Comparison of ENCODE assay signal across 20 cellular contexts in the genomic region with DNA sequence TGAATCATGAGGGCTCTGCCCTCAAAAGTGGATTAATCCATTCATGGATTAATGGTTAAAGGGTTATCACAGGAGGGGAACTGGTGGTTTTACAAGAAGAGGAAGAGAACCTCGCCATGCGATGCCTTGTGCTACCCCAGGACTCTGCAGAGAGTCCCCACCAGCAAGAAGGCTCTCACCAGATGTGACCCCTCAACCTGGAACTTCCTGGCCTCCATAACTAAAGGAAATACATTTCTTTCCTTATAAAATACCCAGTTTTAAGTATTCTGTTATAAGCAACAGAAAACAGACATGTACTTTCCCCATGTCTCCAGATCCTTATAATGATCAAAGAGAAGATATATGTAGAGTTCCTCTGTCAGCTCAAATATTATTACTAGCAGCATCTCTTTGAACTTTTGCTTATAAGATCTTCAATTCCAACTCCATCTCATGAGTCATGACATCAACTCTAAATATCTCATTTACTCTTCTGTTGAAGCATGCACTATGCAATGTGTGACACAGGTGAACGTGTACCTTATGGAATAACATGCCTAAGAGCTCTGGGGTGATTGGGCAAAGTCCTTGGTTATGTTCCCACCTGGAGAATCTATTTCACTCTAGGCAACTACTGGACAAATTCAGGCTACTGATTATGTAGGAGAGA. TPM values are rescaled to one million over a fixed set of nuclear protein-coding genes. Genes with fewer than 3 reads are reported as not detected.
DNase-seq lines count a peak whose midpoint lies in the region; ATAC-seq and TF ChIP-seq lines count a peak whose summit lies in the region.
"Had no signal": no experiment of that assay in that cellular context is flagged by ENCODE, and none has a peak within 500 bp of the region (broad histone marks: within the 10 kb centered on the region; RNA-seq: fewer than 3 reads in every experiment).

No MANE protein-coding gene starts in this region.

- H3K36me3 ChIP-seq in heart left ventricle (no peaks in the 10 kb centered on the region), adrenal gland (replicated peaks in 1 of 2) (no peaks in the 10 kb centered on the region), left lung (no peaks in the 10 kb centered on the region), transverse colon (no peaks in the 10 kb centered on the region)
- H3K36me3 ChIP-seq: gastroesophageal sphincter, pancreas, spleen, upper lobe of left lung had no signal

- in situ Hi-C loops in transverse colon (cut with MboI; ENCODE audit: low pct_ligation_motif_present in 1 of 4, low pct_unique_long_range_greater_than_20kb in 1 of 4, low sequenced_read_pairs in 3 of 4) = no loop called here

- H3K4me3 ChIP-seq in heart left ventricle = no peak overlapping the region
- no peak overlapping the region for H3K4me3 ChIP-seq in right cardiac atrium (ENCODE audit: low read length)
- no peak overlapping the region for H3K4me3 ChIP-seq in adrenal gland
- no peak overlapping the region for H3K4me3 ChIP-seq in left lung
- H3K4me3 ChIP-seq in transverse colon = no peak overlapping the region
- H3K4me3 ChIP-seq: gastroesophageal sphincter, pancreas, spleen, upper lobe of left lung had no signal

- no peak for TF ChIP-seq POLR2A in heart left ventricle (IDR thresholded peaks at IDR 0.05)
- no peak for TF ChIP-seq POLR2A in adrenal gland (IDR thresholded peaks at IDR 0.05)
- TF ChIP-seq POLR2A in transverse colon (IDR thresholded peaks at IDR 0.05) = no peak

- WGBS in heart left ventricle, 4 donors = 91 to 95% (median 93%) methylated on average over 3 of the region's 3 CpGs
- 86% methylated on average over 3 of the region's 3 CpGs for WGBS in right cardiac atrium
- 81 to 96% (median 87%) methylated on average over 3 of the region's 3 CpGs for WGBS in adrenal gland, 4 donors
- WGBS in transverse colon (ENCODE audit: low coverage in 1 of 2), 2 donors = 71 to 82% methylated on average over 3 of the region's 3 CpGs

- intact Hi-C loops in heart left ventricle (cut with DNase I) = no loop called here
- intact Hi-C loops in right cardiac atrium (cut with DNase I) = no loop called here
- intact Hi-C loops in adrenal gland (cut with DNase I) = no loop called here
- intact Hi-C loops in left lung (cut with DNase I) = no loop called here
- intact Hi-C loops in transverse colon (cut with DNase I; ENCODE audit: low total_unique reads) = no loop called here

- H3K27ac ChIP-seq in heart left ventricle = peak overlapping the region in 7 of 12 donors; percentile 17 to 71 (median 44)
- no peak overlapping the region for H3K27ac ChIP-seq in right cardiac atrium (ENCODE audit: low read length)
- H3K27ac ChIP-seq in adrenal gland = peak overlapping the region in 4 of 5 donors; percentile 1 to 88 (median 73)
- peak overlapping the region; percentile 24 to 31 for H3K27ac ChIP-seq in left lung
- H3K27ac ChIP-seq in transverse colon = peak overlapping the region in 3 of 4 donors; percentile 43 to 75 (median 54)
- H3K27ac ChIP-seq in caudate nucleus (ENCODE audit: low read depth, low read length) = no peak overlapping the region
- H3K27ac ChIP-seq: spleen had no signal

- no peak for TF ChIP-seq EP300 in transverse colon (IDR thresholded peaks at IDR 0.05; ENCODE audit: low read depth)

- ATAC-seq in heart left ventricle (no peak), right cardiac atrium (no peak), left lung (no peak), GM19023 (IDR thresholded peaks at IDR 0.05; ENCODE audit: unreplicated experiment) (no peak)
- ATAC-seq: activated CD8-positive, alpha-beta T cell treated with anti-CD3 and anti-CD28 coated beads for 36 hours; left lobe of liver; WTC11 had no signal

- TF ChIP-seq CTCF in heart left ventricle (IDR thresholded peaks at IDR 0.05) (no peak), adrenal gland (IDR thresholded peaks at IDR 0.05) (no peak), left lung (IDR thresholded peaks at IDR 0.05) (no peak), transverse colon (IDR thresholded peaks at IDR 0.05) (no peak)

- DNase-seq in heart left ventricle (no peak), right cardiac atrium (no peak), adrenal gland (no peak), left lung (no peak), transverse colon (no peak), caudate nucleus (lab: John Stamatoyannopoulos, UW) (no peak), NCI-H2196 (lab: John Stamatoyannopoulos, UW; ENCODE audit: unreplicated experiment) (no peak)
- DNase-seq: activated CD8-positive, alpha-beta T cell treated with anti-CD3 and anti-CD28 coated beads for 36 hours; activated T-cell treated with anti-CD3 and anti-CD28 coated beads, Interleukin-2, amount 50 U/mL, for 48 hours; CD4-positive, alpha-beta memory T cell; NCI-H187; spleen; stimulated activated naive CD4-positive, alpha-beta T cell; T-helper 2 cell had no signal

- H3K9me3 ChIP-seq in heart left ventricle (no peaks in the 10 kb centered on the region), right cardiac atrium (ENCODE audit: control insufficient read depth, low read length) (no peaks in the 10 kb centered on the region), adrenal gland (replicated peaks in 1 of 3) (no peaks in the 10 kb centered on the region), left lung (no peaks in the 10 kb centered on the region), transverse colon (no peaks in the 10 kb centered on the region)
- H3K9me3 ChIP-seq: gastroesophageal sphincter, pancreas, spleen, upper lobe of left lung had no signal

- no peaks in the 10 kb centered on the region for H3K27me3 ChIP-seq in heart left ventricle
- no peaks in the 10 kb centered on the region for H3K27me3 ChIP-seq in right cardiac atrium (ENCODE audit: control insufficient read depth, insufficient read depth)
- no peaks in the 10 kb centered on the region for H3K27me3 ChIP-seq in adrenal gland
- H3K27me3 ChIP-seq in left lung = no peaks in the 10 kb centered on the region
- H3K27me3 ChIP-seq in transverse colon = no peaks in the 10 kb centered on the region
- H3K27me3 ChIP-seq: gastroesophageal sphincter, pancreas, spleen, upper lobe of left lung had no signal

- peaks cover 0 to 19% (median 7%) of the 10 kb centered on the region in 12 donors for H3K4me1 ChIP-seq in heart left ventricle
- H3K4me1 ChIP-seq in right cardiac atrium (ENCODE audit: control insufficient read depth, insufficient read depth, low read length) = peaks cover 3% of the 10 kb centered on the region
- peaks cover 5 to 10% of the 10 kb centered on the region in 2 donors for H3K4me1 ChIP-seq in adrenal gland (replicated peaks in 1 of 2)
- H3K4me1 ChIP-seq in left lung = peaks cover 5 to 7% of the 10 kb centered on the region in 2 donors
- H3K4me1 ChIP-seq in transverse colon = peaks cover 6 to 63% (median 43%) of the 10 kb centered on the region in 4 donors
- H3K4me1 ChIP-seq: spleen had no signal

RNA-seq across cellular contexts. Expression of gene ZBTB38, which starts 37.5 kb away (rescaled TPM):
- total RNA-seq in heart left ventricle (100 to 1,000 TPM in 7 of 9 donors, 10 to 100 TPM in 2; 97.5 to 189 (median 128) TPM), right cardiac atrium (10 to 100 TPM; 68.6 to 76.9 (median 73.6) TPM), adrenal gland (100 to 1,000 TPM; 116 to 231 (median 167) TPM), left lung (10 to 100 TPM; 84.0 to 91.4 TPM), transverse colon (100 to 1,000 TPM in 3 of 4 donors, 10 to 100 TPM in 1; 71.8 to 182 (median 169) TPM)
- polyA plus RNA-seq in heart left ventricle (10 to 100 TPM; 15.5 to 88.1 TPM), right cardiac atrium (14.6 TPM), adrenal gland (10 to 100 TPM; 12.0 to 73.9 (median 14.5) TPM)

Comparison
In these comparisons a context has a peak if more than half of its experiments do, and no peak if none do; other contexts are left out.
1. H3K27ac ChIP-seq: peak in heart left ventricle (7 of 12), adrenal gland (4 of 5), left lung (2 of 2) and transverse colon (3 of 4); none in right cardiac atrium (single experiment) and caudate nucleus (single experiment).